In genomic region chr17:39699818-39700147, GRCh38 we compare ENCODE assay signal across 8 cellular contexts. TPM values are rescaled to one million over a fixed set of nuclear protein-coding genes. Genes with fewer than 3 reads are reported as not detected.
DNase-seq lines count a peak whose midpoint lies in the region; ATAC-seq and TF ChIP-seq lines count a peak whose summit lies in the region.

TSS of gene ERBB2 (plus strand) at chr17:39700064. CDS start at chr17:39700239, 175 bp downstream.

- peak; percentile 89 for DNase-seq in H7
- peak; percentile 56 for DNase-seq in amniotic stem cell (lab: John Stamatoyannopoulos, UW)
- peak; percentile 77 to 90 (median 89) for DNase-seq in right cardiac atrium
- DNase-seq in prostate gland (ENCODE audit: low spot score), result peak; percentile 86
- no peak for DNase-seq in NCI-H1417 (lab: John Stamatoyannopoulos, UW)
- DNase-seq in stimulated activated CD4-positive, alpha-beta T cell treated with anti-CD3 and anti-CD28 coated beads, Interleukin-1b, Interleukin-23, amount 100 ng/mL, for 48 hours, result no peak

- H3K27ac ChIP-seq in right cardiac atrium (ENCODE audit: low read length) (peak within 1 kb of the TSS; percentile 73), prostate gland (peak within 1 kb of the TSS; percentile 98)

- ATAC-seq in right cardiac atrium (peak; percentile 89 to 90), GM18868 (IDR thresholded peaks at IDR 0.05; ENCODE audit: unreplicated experiment) (no peak), GM18517 (IDR thresholded peaks at IDR 0.05; ENCODE audit: unreplicated experiment) (no peak)

- no peaks in the 10 kb centered on the region for H3K9me3 ChIP-seq in right cardiac atrium (ENCODE audit: control insufficient read depth, low read length)
- H3K9me3 ChIP-seq in prostate gland, result no peaks in the 10 kb centered on the region

- H3K27me3 ChIP-seq in H7 (ENCODE audit: control insufficient read depth, insufficient read depth, low read length) (no peaks in the 10 kb centered on the region), right cardiac atrium (ENCODE audit: control insufficient read depth, insufficient read depth) (no peaks in the 10 kb centered on the region), prostate gland (replicated peaks; ENCODE audit: insufficient read depth) (no peaks in the 10 kb centered on the region)

- WGBS in right cardiac atrium, result 3% methylated on average over 20 of the region's 20 CpGs
- 1% methylated on average over 20 of the region's 20 CpGs for WGBS in prostate gland

- H3K36me3 ChIP-seq in H7 (replicated peaks; ENCODE audit: control insufficient read depth, insufficient read depth, low read length), result no peaks in the 10 kb centered on the region; the same call in 1 of the 2 replicates
- H3K36me3 ChIP-seq in prostate gland, result no peaks in the 10 kb centered on the region

- TF ChIP-seq CTCF in prostate gland (IDR thresholded peaks at IDR 0.05), result no peak

- H3K4me1 ChIP-seq in right cardiac atrium (ENCODE audit: control insufficient read depth, insufficient read depth, low read length) (peaks cover 5% of the 10 kb centered on the region), prostate gland (replicated peaks) (peaks cover 24% of the 10 kb centered on the region)

- peak; percentile 83 for TF ChIP-seq POLR2A in prostate gland (IDR thresholded peaks at IDR 0.05)

- intact Hi-C loops in right cardiac atrium (cut with DNase I), result loop anchor here in 1 of 4 donors (10.0 kb wide), 1 partner anchor 55 kb away; no protein-coding TSS in a partner anchor
- intact Hi-C loops in prostate gland (cut with DNase I), result no loop called here

- H3K4me3 ChIP-seq in H7 (ENCODE audit: insufficient read depth, low read depth, low read length) (peak within 1 kb of the TSS; percentile 95), right cardiac atrium (ENCODE audit: low read length) (peak within 1 kb of the TSS; percentile 91), prostate gland (peak within 1 kb of the TSS; percentile 98)

RNA-seq across cellular contexts. Expression of gene ERBB2, which starts in this region (rescaled TPM):
- total RNA-seq in H7 (2014; rRNA removed; shearing (Covaris generic)), result 186 and 207 TPM in 2 replicates
- total RNA-seq in right cardiac atrium, result 100 to 1,000 TPM in 3 of 4 donors, 10 to 100 TPM in 1; 99.2 to 178 (median 114) TPM
- polyA plus RNA-seq in right cardiac atrium, result 56.4 TPM
- total RNA-seq in prostate gland, result 100 to 1,000 TPM; 112 to 172 TPM

Comparison
In these comparisons a context has a peak if more than half of its experiments do, and no peak if none do; other contexts are left out.
1. DNase-seq: peak in H7 (single experiment), amniotic stem cell (single experiment), right cardiac atrium (3 of 3) and prostate gland (single experiment); none in NCI-H1417 (0 of 3) and stimulated activated CD4-positive, alpha-beta T cell treated with anti-CD3 and anti-CD28 coated beads, Interleukin-1b, Interleukin-23, amount 100 ng/mL, for 48 hours (single experiment).
2. ATAC-seq: peak in right cardiac atrium (2 of 2); none in GM18868 (single experiment) and GM18517 (single experiment).
3. Peak in every context shown above with its lines, with median percentiles within 50 percentile points of each other: H3K4me3 ChIP-seq.